Comparison of ENCODE assay signal across 1 cellular context in the genomic region with DNA sequence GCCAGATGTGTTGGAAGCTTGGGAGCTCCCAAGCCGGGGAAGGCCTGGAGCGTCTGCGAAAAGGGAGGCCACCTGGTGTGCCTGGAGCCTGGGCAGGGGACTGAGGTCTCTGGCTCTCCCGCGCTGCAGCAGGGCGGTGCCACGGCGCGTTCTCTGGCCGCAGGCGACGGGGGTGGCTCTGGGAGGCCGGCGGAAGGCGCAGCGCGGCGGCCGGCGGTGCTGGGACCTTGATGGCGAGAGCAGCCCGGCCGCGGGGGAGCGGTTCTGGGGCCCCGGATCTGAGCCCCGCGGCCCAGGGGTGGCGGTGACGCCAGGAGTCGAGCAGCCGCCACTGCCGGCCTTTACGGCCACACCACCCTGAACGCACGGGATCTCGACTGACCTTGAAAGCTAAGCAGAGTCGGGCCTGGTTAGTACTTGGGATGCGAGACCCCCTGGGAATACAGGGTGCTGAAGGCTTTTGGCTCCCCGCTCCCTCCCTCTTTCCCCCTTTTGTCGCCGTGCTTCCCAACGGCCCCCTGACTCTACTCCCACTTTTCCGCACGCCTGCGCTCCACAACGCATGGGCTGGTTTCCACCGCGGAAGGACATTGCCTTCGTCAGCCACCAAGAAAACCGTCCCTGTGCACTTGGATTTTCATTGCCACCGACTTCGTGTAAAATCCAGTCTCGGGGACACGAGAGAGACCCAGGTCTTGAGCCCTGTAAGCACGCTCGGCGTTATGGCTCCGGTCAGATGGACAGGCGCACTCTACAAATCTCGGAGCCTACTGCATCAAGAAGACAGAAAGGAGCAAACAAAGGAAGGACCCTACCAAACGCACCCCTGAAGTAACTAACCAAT.
TF ChIP-seq lines count a peak whose summit lies in the region.

No MANE protein-coding gene starts in this region.

TF ChIP-seq in endothelial cell of umbilical vein, 7 proteins besides CTCF, POLR2A, EP300 and RAD21:
- TF ChIP-seq GATA2 (IDR thresholded peaks at IDR 0.05; ENCODE audit: insufficient read depth, insufficient read length, low read depth, low read length) (no peak), EZH2 (IDR thresholded peaks at IDR 0.05; ENCODE audit: borderline replicate concordance, low read depth, low read length, severe bottlenecking) (peak; percentile 73)
